ENCODE assay signal across 8 cellular contexts in genomic region chr11:95149659-95150294, GRCh38.
A peak's percentile ranks its signal among the peaks of the same experiment; 100 is the strongest.
DNase-seq lines count a peak whose midpoint lies in the region; ATAC-seq and TF ChIP-seq lines count a peak whose summit lies in the region.

No MANE protein-coding gene starts in this region.

- H3K9ac ChIP-seq in endodermal cell (ENCODE audit: extremely low read depth, low read length, poor library complexity, severe bottlenecking) = peak overlapping the region; percentile 35

- intact Hi-C loops in vagina (cut with DNase I) = loop anchor here (2.0 to 10.0 kb wide), 4 partner anchors 55 to 558 kb away; partner anchors contain the start of genes CWC15, KDM4D and SRSF8

- peaks cover 69% of the 10 kb centered on the region for H3K4me1 Mint-ChIP-seq in stimulated activated naive CD8-positive, alpha-beta T cell treated with anti-CD3 and anti-CD28 coated beads, Interleukin-15, Interleukin-2, amounts not matched to agents 100 ng/mL and 50 ng/mL, for 24 hours (ENCODE audit: low read depth)
- peaks cover 14% of the 10 kb centered on the region for H3K4me1 Mint-ChIP-seq in endodermal cell

- H3K4me3 Mint-ChIP-seq in stimulated activated naive CD8-positive, alpha-beta T cell treated with anti-CD3 and anti-CD28 coated beads, Interleukin-15, Interleukin-2, amounts not matched to agents 100 ng/mL and 50 ng/mL, for 24 hours = peak overlapping the region; percentile 87
- peak overlapping the region; percentile 70 for H3K4me3 Mint-ChIP-seq in endodermal cell

- no peaks in the 10 kb centered on the region for H3K36me3 Mint-ChIP-seq in stimulated activated naive CD8-positive, alpha-beta T cell treated with anti-CD3 and anti-CD28 coated beads, Interleukin-15, Interleukin-2, amounts not matched to agents 100 ng/mL and 50 ng/mL, for 24 hours (ENCODE audit: low read depth)
- H3K36me3 Mint-ChIP-seq in endodermal cell (ENCODE audit: low read depth) = no peaks in the 10 kb centered on the region

- H3K4me1 ChIP-seq in endodermal cell (ENCODE audit: control insufficient read depth, insufficient read depth, low read length) (no peaks in the 10 kb centered on the region), vagina (peaks cover 48% of the 10 kb centered on the region)

- peaks cover 4% of the 10 kb centered on the region for H3K27me3 Mint-ChIP-seq in stimulated activated naive CD8-positive, alpha-beta T cell treated with anti-CD3 and anti-CD28 coated beads, Interleukin-15, Interleukin-2, amounts not matched to agents 100 ng/mL and 50 ng/mL, for 24 hours
- peaks cover 48% of the 10 kb centered on the region for H3K27me3 Mint-ChIP-seq in endodermal cell (ENCODE audit: insufficient read depth)

- H3K36me3 ChIP-seq in endodermal cell (ENCODE audit: control insufficient read depth, insufficient read depth, low read length) = no peaks in the 10 kb centered on the region
- no peaks in the 10 kb centered on the region for H3K36me3 ChIP-seq in vagina

- H3K27me3 ChIP-seq in endodermal cell (ENCODE audit: control insufficient read depth, insufficient read depth, low read length, poor library complexity, severe bottlenecking) (peaks cover 49% of the 10 kb centered on the region), vagina (no peaks in the 10 kb centered on the region)

- H3K27ac Mint-ChIP-seq in stimulated activated naive CD8-positive, alpha-beta T cell treated with anti-CD3 and anti-CD28 coated beads, Interleukin-15, Interleukin-2, amounts not matched to agents 100 ng/mL and 50 ng/mL, for 24 hours = peak overlapping the region; percentile 62
- H3K27ac Mint-ChIP-seq in endodermal cell = peak overlapping the region; percentile 64

- H3K9me3 ChIP-seq in endodermal cell (ENCODE audit: control insufficient read depth, low read length) (no peaks in the 10 kb centered on the region), vagina (no peaks in the 10 kb centered on the region)

- no peak for ATAC-seq in stimulated activated naive CD8-positive, alpha-beta T cell treated with anti-CD3 and anti-CD28 coated beads, Interleukin-15, Interleukin-2, amounts not matched to agents 100 U/mL and 50 U/mL, for 24 hours

- no peak for TF ChIP-seq POLR2A in vagina (IDR thresholded peaks at IDR 0.05)

- H3K4me3 ChIP-seq in endodermal cell (ENCODE audit: low read length) = peak overlapping the region; percentile 77
- peak overlapping the region in 1 of 2 donors; percentile 59 for H3K4me3 ChIP-seq in vagina

- TF ChIP-seq CTCF in endodermal cell (conservative IDR thresholded peaks at IDR 0.05) (no peak), vagina (IDR thresholded peaks at IDR 0.05) (no peak)

- DNase-seq in stimulated activated naive CD8-positive, alpha-beta T cell treated with anti-CD3 and anti-CD28 coated beads, Interleukin-15, Interleukin-2, amounts not matched to agents 100 U/mL and 50 U/mL, for 24 hours = no peak
- DNase-seq in endodermal cell (peak; percentile 86), mucosa of gallbladder (ENCODE audit: low spot score) (peak; percentile 44), vagina (ENCODE audit: extremely low spot score in 2 of 2) (no peak), dedifferentiated amniotic fluid mesenchymal stem cell (ENCODE audit: extremely low spot score) (no peak)
- DNase-seq in NK-92 treated with Interleukin-12 subunit alpha and Interleukin-12 subunit beta, amount 100 ng/mL, for 24 hours (lab: John Stamatoyannopoulos, UW) = no peak
- no peak for DNase-seq in central memory CD4-positive, alpha-beta T cell

- no peak overlapping the region for H3K27ac ChIP-seq in endodermal cell (ENCODE audit: low read depth, low read length)
- H3K27ac ChIP-seq in vagina = peak overlapping the region; percentile 96

- WGBS in endodermal cell (ENCODE audit: insufficient coverage in 1 of 2, insufficient read length in 1 of 2), 2 experiments = 6 to 13% methylated on average over 2 to 19 of the region's 19 CpGs

- H3K9me3 Mint-ChIP-seq in stimulated activated naive CD8-positive, alpha-beta T cell treated with anti-CD3 and anti-CD28 coated beads, Interleukin-15, Interleukin-2, amounts not matched to agents 100 ng/mL and 50 ng/mL, for 24 hours = no peaks in the 10 kb centered on the region
- no peaks in the 10 kb centered on the region for H3K9me3 Mint-ChIP-seq in endodermal cell

Comparison
In these comparisons a context has a peak if more than half of its experiments do, and no peak if none do; other contexts are left out.
1. DNase-seq: peak in endodermal cell (single experiment) and mucosa of gallbladder (single experiment); none in stimulated activated naive CD8-positive, alpha-beta T cell treated with anti-CD3 and anti-CD28 coated beads, Interleukin-15, Interleukin-2, amounts not matched to agents 100 U/mL and 50 U/mL, for 24 hours (single experiment), vagina (0 of 2), dedifferentiated amniotic fluid mesenchymal stem cell (single experiment), NK-92 treated with Interleukin-12 subunit alpha and Interleukin-12 subunit beta, amount 100 ng/mL, for 24 hours (single experiment) and central memory CD4-positive, alpha-beta T cell (single experiment).